ENCODE assay signal across 21 cellular contexts in the genomic region with DNA sequence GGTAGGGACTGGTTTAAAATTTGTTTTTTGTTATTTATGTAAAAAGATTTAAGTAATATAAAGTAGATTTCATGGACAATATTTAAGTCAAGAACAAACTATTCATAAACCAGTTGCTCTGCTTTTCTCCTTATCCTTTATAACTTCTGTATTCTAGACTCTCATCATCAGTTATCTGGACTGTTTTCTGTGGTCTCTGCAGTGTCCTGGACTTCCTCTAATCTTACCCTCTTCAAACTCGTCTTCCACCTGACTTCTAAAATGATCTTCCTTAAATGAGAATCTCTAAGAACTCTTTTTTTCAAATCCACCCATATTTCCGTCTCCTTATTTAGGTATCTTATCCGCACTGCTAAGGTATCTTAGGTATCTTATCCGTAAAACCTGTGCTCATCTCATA. TPM values are rescaled to one million over a fixed set of nuclear protein-coding genes. Genes with fewer than 3 reads are reported as not detected.
A peak's percentile ranks its signal among the peaks of the same experiment; 100 is the strongest.
DNase-seq lines count a peak whose midpoint lies in the region; ATAC-seq and TF ChIP-seq lines count a peak whose summit lies in the region.
"Had no signal": no experiment of that assay in that cellular context is flagged by ENCODE, and none has a peak within 500 bp of the region (broad histone marks: within the 10 kb centered on the region; RNA-seq: fewer than 3 reads in every experiment).

No MANE protein-coding gene starts in this region.

- no peaks in the 10 kb centered on the region for H3K9me2 ChIP-seq in Loucy (replicated peaks; ENCODE audit: low read depth, low read length)
- H3K9me2 ChIP-seq: SK-N-SH had no signal

- peak overlapping the region; percentile 52 for H3K4me2 ChIP-seq in Loucy (ENCODE audit: low read depth, low read length, poor library complexity, severe bottlenecking)
- H3K4me2 ChIP-seq: PC-9, SK-N-SH had no signal

- H3K36me3 Mint-ChIP-seq in activated CD4-positive, alpha-beta T cell treated with anti-CD3 and anti-CD28 coated beads, Interleukin-2, amount 10 ng/mL, durations not matched to agents 24 days and 14 days (ENCODE audit: low read depth), result peaks cover 59% of the 10 kb centered on the region
- H3K36me3 Mint-ChIP-seq in activated T-helper 17 cell treated with anti-CD3 and anti-CD28 coated beads, Interleukin-2, amount 50 U/mL, for 72 hours (ENCODE audit: low read depth), result peaks cover 95% of the 10 kb centered on the region

- no peak overlapping the region for H3K4me3 Mint-ChIP-seq in activated CD4-positive, alpha-beta T cell treated with anti-CD3 and anti-CD28 coated beads, Interleukin-2, amount 10 ng/mL, durations not matched to agents 24 days and 14 days
- no peak overlapping the region for H3K4me3 Mint-ChIP-seq in activated T-helper 17 cell treated with anti-CD3 and anti-CD28 coated beads, Interleukin-2, amount 50 U/mL, for 72 hours
- H3K4me3 Mint-ChIP-seq: CD4-positive, alpha-beta T cell; H9; HFFc6 had no signal

- no peaks in the 10 kb centered on the region for H3K27me3 ChIP-seq in Loucy (ENCODE audit: insufficient read depth, low read length, poor library complexity, severe bottlenecking)

- peaks cover 53% of the 10 kb centered on the region for H3K4me1 ChIP-seq in Loucy (ENCODE audit: insufficient read depth, low read length, poor library complexity, severe bottlenecking)

- no peak for TF ChIP-seq CTCF in Loucy (conservative IDR thresholded peaks at IDR 0.05; ENCODE audit: low read length)

- no peak for ATAC-seq in activated T-helper 17 cell treated with anti-CD3 and anti-CD28 coated beads, Interleukin-2, amount 50 U/mL, for 72 hours (replicated peaks)
- no peak for ATAC-seq in GM19324 (IDR thresholded peaks at IDR 0.05; ENCODE audit: low FRiP score, unreplicated experiment)

- no peak overlapping the region for H2AFZ ChIP-seq in Loucy (ENCODE audit: low read length)
- H2AFZ ChIP-seq: GM23248, PC-9 had no signal

- H3K9me3 Mint-ChIP-seq in activated CD4-positive, alpha-beta T cell treated with anti-CD3 and anti-CD28 coated beads, Interleukin-2, amount 10 ng/mL, durations not matched to agents 24 days and 14 days, result no peaks in the 10 kb centered on the region
- no peaks in the 10 kb centered on the region for H3K9me3 Mint-ChIP-seq in activated T-helper 17 cell treated with anti-CD3 and anti-CD28 coated beads, Interleukin-2, amount 50 U/mL, for 72 hours
- H3K9me3 Mint-ChIP-seq: CD4-positive, alpha-beta T cell; H9; HFFc6 had no signal

- no peaks in the 10 kb centered on the region for H3K27me3 Mint-ChIP-seq in activated CD4-positive, alpha-beta T cell treated with anti-CD3 and anti-CD28 coated beads, Interleukin-2, amount 10 ng/mL, durations not matched to agents 24 days and 14 days
- no peaks in the 10 kb centered on the region for H3K27me3 Mint-ChIP-seq in activated T-helper 17 cell treated with anti-CD3 and anti-CD28 coated beads, Interleukin-2, amount 50 U/mL, for 72 hours
- H3K27me3 Mint-ChIP-seq: CD4-positive, alpha-beta T cell had no signal

- no peak for DNase-seq in activated CD4-positive, alpha-beta T cell treated with anti-CD3 and anti-CD28 coated beads, Interleukin-2, amount 10 ng/mL, durations not matched to agents 24 days and 14 days
- DNase-seq in activated CD4-positive, alpha-beta T cell treated with anti-CD3 and anti-CD28 coated beads for 1 hour, result no peak
- peak; percentile 68 for DNase-seq in OCI-M1 (lab: John Stamatoyannopoulos, UW)
- DNase-seq in DMS153 treated with DMSO at 0.1 percent for 48 hours (lab: John Stamatoyannopoulos, UW; ENCODE audit: unreplicated experiment), result no peak
- DNase-seq: CD4-positive, alpha-beta T cell; COR-L47; DMS79 treated with DMSO at 0.1 percent for 48 hours; GM23248; H9; HFFc6; MM.1S; NCI-H187; NCI-H446; NCI-H526; PC-9; RPMI8226; SHP77; SK-N-SH had no signal

- intact Hi-C loops in activated CD4-positive, alpha-beta T cell treated with anti-CD3 and anti-CD28 coated beads, Interleukin-2, amount 10 ng/mL, durations not matched to agents 24 days and 14 days (cut with micrococcal nuclease), result no loop called here

- peaks cover 49% of the 10 kb centered on the region for H3K36me3 ChIP-seq in Loucy (ENCODE audit: insufficient read depth, low read length)

- peaks cover 40% of the 10 kb centered on the region for H4K20me1 ChIP-seq in Loucy (ENCODE audit: insufficient read depth, low read length, poor library complexity, severe bottlenecking)

- peaks cover 41% of the 10 kb centered on the region for H3K4me1 Mint-ChIP-seq in activated CD4-positive, alpha-beta T cell treated with anti-CD3 and anti-CD28 coated beads, Interleukin-2, amount 10 ng/mL, durations not matched to agents 24 days and 14 days
- H3K4me1 Mint-ChIP-seq in activated T-helper 17 cell treated with anti-CD3 and anti-CD28 coated beads, Interleukin-2, amount 50 U/mL, for 72 hours, result peaks cover 27% of the 10 kb centered on the region

- no peak overlapping the region for H3K9ac ChIP-seq in Loucy (ENCODE audit: low read depth, low read length, poor library complexity, severe bottlenecking)
- H3K9ac ChIP-seq: GM23248, SK-N-SH had no signal

- H3K9me3 ChIP-seq in Loucy (ENCODE audit: insufficient read depth, low read depth, low read length), result no peaks in the 10 kb centered on the region
- H3K9me3 ChIP-seq: SK-N-SH had no signal

- H3K4me3 ChIP-seq in Loucy (ENCODE audit: low read length, poor library complexity, severe bottlenecking), result peak overlapping the region; percentile 13
- H3K4me3 ChIP-seq: GM23248, PC-9 had no signal

- peak overlapping the region; percentile 18 for H3K27ac Mint-ChIP-seq in activated CD4-positive, alpha-beta T cell treated with anti-CD3 and anti-CD28 coated beads, Interleukin-2, amount 10 ng/mL, durations not matched to agents 24 days and 14 days
- peak overlapping the region; percentile 24 for H3K27ac Mint-ChIP-seq in activated T-helper 17 cell treated with anti-CD3 and anti-CD28 coated beads, Interleukin-2, amount 50 U/mL, for 72 hours
- H3K27ac Mint-ChIP-seq: CD4-positive, alpha-beta T cell; H9; HFFc6 had no signal

- H3K79me2 ChIP-seq in Loucy (ENCODE audit: insufficient read depth, low read length), result peaks cover 85% of the 10 kb centered on the region

- no peaks in the 10 kb centered on the region for H3F3A ChIP-seq in Loucy (ENCODE audit: low read depth)

RNA-seq across cellular contexts. Expression of a gene that starts 8.1 kb away (rescaled TPM):
- total RNA-seq in activated CD4-positive, alpha-beta T cell treated with anti-CD3 and anti-CD28 coated beads, Interleukin-2, amount 10 ng/mL, durations not matched to agents 24 days and 14 days, result 166 and 184 TPM in 2 replicates
- total RNA-seq in activated T-helper 17 cell treated with anti-CD3 and anti-CD28 coated beads, Interleukin-2, amount 50 U/mL, for 72 hours, result 100 to 1,000 TPM; 193 to 204 TPM
